Comparison of ENCODE assay signal across 24 cellular contexts in genomic region chr3:111848778-111849177, GRCh38.
"Had no signal": no experiment of that assay in that cellular context is flagged by ENCODE, and none has a peak within 500 bp of the region (broad histone marks: within the 10 kb centered on the region; RNA-seq: fewer than 3 reads in every experiment).

No MANE protein-coding gene starts in this region.

- H3K4me1 Mint-ChIP-seq: brain had no signal

- H3K27ac ChIP-seq: cardiac muscle cell had no signal

- H3K4me3 Mint-ChIP-seq: activated CD8-positive, alpha-beta T cell treated with anti-CD3 and anti-CD28 coated beads for 36 hours; activated T-helper 1 cell treated with anti-CD3 and anti-CD28 coated beads, Interleukin-12 subunit alpha, Interleukin-12 subunit beta, Interleukin-2, Interleukin-4 antibody, amounts not matched to agents 30 ng/mL and 10 ng/mL and 1 ng/mL, durations not matched to agents 14 hours and 24 hours and 36 hours; brain; T-helper 1 cell treated with Interleukin-12 subunit alpha and Interleukin-12 subunit beta and Interleukin-4 antibody, amounts not matched to agents 30 μg/mL and 1 μg/mL, for 36 hours had no signal

- H3K36me3 ChIP-seq: cardiac muscle cell had no signal

- H3K9me3 Mint-ChIP-seq: activated CD8-positive, alpha-beta T cell treated with anti-CD3 and anti-CD28 coated beads for 36 hours; activated naive CD4-positive, alpha-beta T cell treated with anti-CD3 and anti-CD28 coated beads, Interleukin-2, amount 50 U/mL, for 72 hours; activated T-helper 1 cell treated with anti-CD3 and anti-CD28 coated beads, Interleukin-12 subunit alpha, Interleukin-12 subunit beta, Interleukin-2, Interleukin-4 antibody, amounts not matched to agents 30 ng/mL and 10 ng/mL and 1 ng/mL, durations not matched to agents 14 hours and 24 hours and 36 hours; T-helper 1 cell treated with Interleukin-12 subunit alpha and Interleukin-12 subunit beta and Interleukin-4 antibody, amounts not matched to agents 30 μg/mL and 1 μg/mL, for 36 hours had no signal

- H3K27ac Mint-ChIP-seq: activated CD8-positive, alpha-beta T cell treated with anti-CD3 and anti-CD28 coated beads for 36 hours; activated naive CD4-positive, alpha-beta T cell treated with anti-CD3 and anti-CD28 coated beads, Interleukin-2, amount 50 U/mL, for 72 hours; activated T-helper 1 cell treated with anti-CD3 and anti-CD28 coated beads, Interleukin-12 subunit alpha, Interleukin-12 subunit beta, Interleukin-2, Interleukin-4 antibody, amounts not matched to agents 30 ng/mL and 10 ng/mL and 1 ng/mL, durations not matched to agents 14 hours and 24 hours and 36 hours; brain; T-helper 1 cell treated with Interleukin-12 subunit alpha and Interleukin-12 subunit beta and Interleukin-4 antibody, amounts not matched to agents 30 μg/mL and 1 μg/mL, for 36 hours had no signal

- H3K36me3 Mint-ChIP-seq: activated naive CD4-positive, alpha-beta T cell treated with anti-CD3 and anti-CD28 coated beads, Interleukin-2, amount 50 U/mL, for 72 hours; brain had no signal

- ATAC-seq: activated CD4-positive, CD25-positive, alpha-beta regulatory T cell treated with anti-CD3 and anti-CD28 coated beads, Interleukin-2, amount 50 U/mL, for 24 hours; activated CD8-positive, alpha-beta T cell treated with anti-CD3 and anti-CD28 coated beads for 36 hours; activated naive CD4-positive, alpha-beta T cell treated with anti-CD3 and anti-CD28 coated beads, Interleukin-2, amount 50 U/mL, for 72 hours had no signal

- DNase-seq: activated CD4-positive, alpha-beta T cell treated with anti-CD3 and anti-CD28 coated beads for 4 hours; activated CD8-positive, alpha-beta memory T cell treated with anti-CD3 and anti-CD28 coated beads, Interleukin-2, amount 50 U/mL, for 4 hours; activated CD8-positive, alpha-beta T cell treated with anti-CD3 and anti-CD28 coated beads for 36 hours; activated effector memory CD4-positive, alpha-beta T cell treated with Interleukin-2 at 50 U/mL for 16 hours; activated naive CD4-positive, alpha-beta T cell; amygdala; KG1; NCI-H1092; NCI-H1417; NCI-H2029; NCI-H345; NCI-H510A; NCI-H526 treated with DMSO at 0.1 percent for 48 hours; NK-92 treated with Interleukin-12 subunit alpha and Interleukin-12 subunit beta, amount 100 ng/mL, for 24 hours; OCI-M1; SHP77 treated with DMSO at 0.1 percent for 48 hours had no signal

- FAIRE-seq: astrocyte, RCC 7860 had no signal

- H3K27me3 ChIP-seq: cardiac muscle cell had no signal

- H3K4me3 ChIP-seq: cardiac muscle cell had no signal
